ENCODE assay signal across 7 cellular contexts in the genomic region with DNA sequence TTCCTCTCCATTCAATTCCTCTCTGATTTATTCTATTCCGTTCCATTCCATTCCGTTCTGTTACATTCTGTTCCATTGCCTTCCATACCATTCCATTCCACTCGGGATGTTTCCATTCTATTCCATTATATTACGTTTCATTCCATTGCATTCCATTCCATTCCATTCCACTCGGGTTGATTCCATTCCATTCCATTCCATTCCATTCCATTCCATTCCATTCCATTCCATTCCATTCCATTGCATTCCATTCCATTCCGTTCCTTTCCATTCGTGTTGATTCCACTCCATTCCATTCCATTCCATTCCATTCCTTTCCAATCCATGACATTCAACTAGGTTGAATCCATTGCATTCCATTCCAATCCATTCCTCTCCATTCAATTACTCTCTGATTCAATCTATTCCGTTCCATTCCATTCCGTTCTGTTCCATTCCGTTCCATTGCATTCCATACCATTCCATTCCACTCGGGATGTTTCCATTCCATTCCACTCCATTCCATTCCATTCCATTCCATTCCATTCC.
DNase-seq lines count a peak whose midpoint lies in the region; ATAC-seq and TF ChIP-seq lines count a peak whose summit lies in the region.
"Not testable (repeated sequence)": the region's sequence is repeated elsewhere in the genome, so short reads cannot be mapped to it uniquely, and the experiment has no call there.

No MANE protein-coding gene starts in this region.

- H3K14ac ChIP-seq in mesenchymal stem cell (ENCODE audit: low read length in 2 of 2), result not testable (repeated sequence)

- H3K23ac ChIP-seq in mesenchymal stem cell (ENCODE audit: low read length in 2 of 2), result not testable (repeated sequence)

- H2BK120ac ChIP-seq in mesenchymal stem cell (ENCODE audit: low read depth, low read length), result not testable (repeated sequence)

- H3K4ac ChIP-seq in mesenchymal stem cell (ENCODE audit: low read depth in 1 of 2, low read length in 2 of 2), result not testable (repeated sequence)

- not testable (repeated sequence) for H4K8ac ChIP-seq in mesenchymal stem cell (ENCODE audit: low read length)

- not testable (repeated sequence) for H3K4me1 Mint-ChIP-seq in T-helper 17 cell

- not testable (repeated sequence) for H3K27ac Mint-ChIP-seq in T-helper 17 cell

- peak; percentile 52 for ATAC-seq in GM18873 (IDR thresholded peaks at IDR 0.05; ENCODE audit: low FRiP score, unreplicated experiment)
- peak; percentile 45 for ATAC-seq in GM21526 (IDR thresholded peaks at IDR 0.05; ENCODE audit: low FRiP score, unreplicated experiment)
- ATAC-seq in HG02852 (IDR thresholded peaks at IDR 0.05; ENCODE audit: unreplicated experiment), result peak; percentile 54
- peak; percentile 57 for ATAC-seq in HG03378 (IDR thresholded peaks at IDR 0.05; ENCODE audit: unreplicated experiment)
- peak; percentile 67 for ATAC-seq in T-helper 17 cell
- ATAC-seq in foreskin keratinocyte, result peak; percentile 72

- H3K4me2 ChIP-seq in mesenchymal stem cell (ENCODE audit: low read length, poor library complexity, severe bottlenecking), result not testable (repeated sequence)

- TF ChIP-seq CTCF in foreskin keratinocyte (conservative IDR thresholded peaks at IDR 0.05), result not testable (repeated sequence)

- peaks cover 12% of the 10 kb centered on the region for H3K36me3 Mint-ChIP-seq in T-helper 17 cell (ENCODE audit: low read depth)

- not testable (repeated sequence) for H3K9ac ChIP-seq in mesenchymal stem cell (ENCODE audit: low read length)

- H3K36me3 ChIP-seq in mesenchymal stem cell (ENCODE audit: control insufficient read depth in 1 of 2, insufficient read depth in 2 of 2, low read depth in 1 of 2, low read length in 2 of 2), result not testable (repeated sequence)

- H3K79me1 ChIP-seq in mesenchymal stem cell (replicated peaks; ENCODE audit: low read length, poor library complexity, severe bottlenecking), result not testable (repeated sequence)

- not testable (repeated sequence) for H2BK12ac ChIP-seq in mesenchymal stem cell (ENCODE audit: low read length in 2 of 2)

- H3K4me1 ChIP-seq in foreskin keratinocyte; mesenchymal stem cell (ENCODE audit: control insufficient read depth, insufficient read depth, low read depth, low read length): not testable (repeated sequence)

- not testable (repeated sequence) for H2BK5ac ChIP-seq in mesenchymal stem cell (ENCODE audit: low read depth, low read length, poor library complexity, severe bottlenecking)

- H2BK15ac ChIP-seq in mesenchymal stem cell (ENCODE audit: low read depth, poor library complexity, severe bottlenecking), result not testable (repeated sequence)

- not testable (repeated sequence) for H3K4me3 Mint-ChIP-seq in T-helper 17 cell

- H3K9me3 ChIP-seq in T-helper 17 cell (ENCODE audit: control insufficient read depth, low read length, poor library complexity, severe bottlenecking), result peaks cover 33% of the 10 kb centered on the region
- peaks cover 49% of the 10 kb centered on the region for H3K9me3 ChIP-seq in mesenchymal stem cell (ENCODE audit: control insufficient read depth, low read length)

- H3K27ac ChIP-seq in foreskin keratinocyte; mesenchymal stem cell (ENCODE audit: low read length, poor library complexity, severe bottlenecking): not testable (repeated sequence)

- H4K91ac ChIP-seq in mesenchymal stem cell (ENCODE audit: low read length), result not testable (repeated sequence)

- WGBS in mesenchymal stem cell, result 66% methylated on average over 11 of the region's 11 CpGs

- H3K27me3 ChIP-seq in foreskin keratinocyte; mesenchymal stem cell (ENCODE audit: control insufficient read depth in 1 of 2, insufficient read depth in 1 of 2, low read length in 2 of 2): not testable (repeated sequence)

- DNase-seq in T-helper 17 cell, foreskin keratinocyte: not testable (repeated sequence)
- peak; percentile 37 for DNase-seq in mesenchymal stem cell

- not testable (repeated sequence) for H3K18ac ChIP-seq in mesenchymal stem cell (ENCODE audit: low read depth in 1 of 2, low read length in 2 of 2)

- H2AFZ ChIP-seq in mesenchymal stem cell (ENCODE audit: low read depth, low read length), result not testable (repeated sequence)

- not testable (repeated sequence) for H2AK5ac ChIP-seq in mesenchymal stem cell (ENCODE audit: low read length, severe bottlenecking)

- not testable (repeated sequence) for H3K4me3 ChIP-seq in mesenchymal stem cell (ENCODE audit: insufficient read depth in 1 of 2, low read depth in 1 of 2, low read length in 2 of 2)

- H3K27me3 Mint-ChIP-seq in T-helper 17 cell, result not testable (repeated sequence)
